ENCODE assay signal across 19 cellular contexts in the genomic region with DNA sequence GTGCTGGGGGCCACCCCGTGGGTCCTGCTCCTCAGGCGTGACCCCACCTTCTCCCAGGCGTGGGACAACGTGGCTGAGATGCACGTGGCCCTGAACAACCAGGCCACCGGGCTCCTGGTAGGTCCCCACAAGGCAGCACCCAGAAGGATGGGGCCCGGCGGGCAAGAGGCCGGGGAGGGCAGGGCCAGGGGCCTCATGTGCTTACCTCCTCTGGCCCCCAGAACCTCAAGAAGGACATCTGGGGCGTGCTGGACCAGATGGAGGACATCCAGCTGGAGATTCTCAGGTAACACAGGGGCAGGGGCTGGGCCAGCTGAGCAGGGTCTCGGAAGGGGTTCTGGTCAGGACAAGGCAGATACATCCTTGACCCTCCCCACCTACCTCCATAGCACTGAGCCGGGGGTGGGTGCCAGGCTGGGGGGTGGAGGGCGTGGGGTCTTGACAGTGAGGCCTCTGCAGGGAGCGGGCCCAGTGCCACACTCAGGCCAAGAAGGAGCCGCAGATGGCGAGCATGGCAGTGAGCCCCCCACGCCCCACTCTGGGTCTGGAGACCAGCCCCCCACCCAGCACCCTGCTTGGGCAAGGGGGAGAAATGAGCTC.
"Had no signal": no experiment of that assay in that cellular context is flagged by ENCODE, and none has a peak within 500 bp of the region (broad histone marks: within the 10 kb centered on the region; RNA-seq: fewer than 3 reads in every experiment).

No MANE protein-coding gene starts in this region.

- H3K36me3 Mint-ChIP-seq: naive thymus-derived CD4-positive, alpha-beta T cell had no signal

- H3K27ac ChIP-seq: dorsolateral prefrontal cortex, gastroesophageal sphincter, heart right ventricle, thoracic aorta, uterus had no signal

- H3K4me3 Mint-ChIP-seq: activated CD4-positive, alpha-beta T cell treated with anti-CD3 and anti-CD28 coated beads, Interleukin-2, amount 10 ng/mL, durations not matched to agents 7 days and 5 days; naive thymus-derived CD4-positive, alpha-beta T cell; stimulated activated naive CD8-positive, alpha-beta T cell treated with anti-CD3 and anti-CD28 coated beads, Interleukin-15, Interleukin-2, amounts not matched to agents 100 ng/mL and 50 ng/mL, for 24 hours had no signal

- H3K9me3 ChIP-seq: gastroesophageal sphincter, heart right ventricle, mucosa of descending colon, thoracic aorta, uterus had no signal

- H3K4me3 ChIP-seq: dorsolateral prefrontal cortex, gastroesophageal sphincter, heart right ventricle, mucosa of descending colon, thoracic aorta, uterus had no signal

- H3K4me1 ChIP-seq: gastroesophageal sphincter, heart right ventricle, uterus had no signal

- H3K9me3 Mint-ChIP-seq: activated CD4-positive, alpha-beta T cell treated with anti-CD3 and anti-CD28 coated beads, Interleukin-2, amount 10 ng/mL, durations not matched to agents 7 days and 5 days; activated T-helper 2 cell treated with anti-CD3 and anti-CD28 coated beads, Interferon-gamma antibody, Interleukin-2, Interleukin-4, amounts not matched to agents 10 μg/mL and 5 μg/mL and 100 μg/mL, durations not matched to agents 14 hours and 24 hours and 36 hours; naive thymus-derived CD4-positive, alpha-beta T cell; stimulated activated naive CD8-positive, alpha-beta T cell treated with anti-CD3 and anti-CD28 coated beads, Interleukin-15, Interleukin-2, amounts not matched to agents 100 ng/mL and 50 ng/mL, for 24 hours had no signal

- DNase-seq: activated CD4-positive, alpha-beta T cell treated with anti-CD3 and anti-CD28 coated beads, Interleukin-2, amount 10 ng/mL, durations not matched to agents 7 days and 5 days; activated CD4-positive, CD25-positive, alpha-beta regulatory T cell; activated CD8-positive, alpha-beta memory T cell treated with anti-CD3 and anti-CD28 coated beads for 24 hours; activated naive CD4-positive, alpha-beta T cell treated with anti-CD3 and anti-CD28 coated beads, Interleukin-2, amount 50 U/mL, for 16 hours; heart right ventricle; left cardiac atrium; mammary epithelial cell; naive thymus-derived CD4-positive, alpha-beta T cell; small intestine; stimulated activated CD4-positive, alpha-beta T cell treated with anti-CD3 and anti-CD28 coated beads, Interleukin-4, amount 100 ng/mL, for 4 hours; stimulated activated CD8-positive, alpha-beta memory T cell treated with anti-CD3 and anti-CD28 coated beads, Interleukin-4, amount 100 ng/mL, for 48 hours; SW 1271 had no signal

- H3K4me1 Mint-ChIP-seq: activated CD4-positive, alpha-beta T cell treated with anti-CD3 and anti-CD28 coated beads, Interleukin-2, amount 10 ng/mL, durations not matched to agents 7 days and 5 days had no signal

- ATAC-seq: gastroesophageal sphincter; heart right ventricle; left cardiac atrium; mucosa of descending colon; naive thymus-derived CD4-positive, alpha-beta T cell had no signal

- H3K36me3 ChIP-seq: gastroesophageal sphincter, heart right ventricle, thoracic aorta, uterus had no signal

- H3K27me3 ChIP-seq: dorsolateral prefrontal cortex, gastroesophageal sphincter, uterus had no signal

- H3K27me3 Mint-ChIP-seq: activated CD4-positive, alpha-beta T cell treated with anti-CD3 and anti-CD28 coated beads, Interleukin-2, amount 10 ng/mL, durations not matched to agents 7 days and 5 days; naive thymus-derived CD4-positive, alpha-beta T cell; stimulated activated naive CD8-positive, alpha-beta T cell treated with anti-CD3 and anti-CD28 coated beads, Interleukin-15, Interleukin-2, amounts not matched to agents 100 ng/mL and 50 ng/mL, for 24 hours had no signal

- H3K27ac Mint-ChIP-seq: activated CD4-positive, alpha-beta T cell treated with anti-CD3 and anti-CD28 coated beads, Interleukin-2, amount 10 ng/mL, durations not matched to agents 7 days and 5 days; activated T-helper 2 cell treated with anti-CD3 and anti-CD28 coated beads, Interferon-gamma antibody, Interleukin-2, Interleukin-4, amounts not matched to agents 10 μg/mL and 5 μg/mL and 100 μg/mL, durations not matched to agents 14 hours and 24 hours and 36 hours; naive thymus-derived CD4-positive, alpha-beta T cell; stimulated activated naive CD8-positive, alpha-beta T cell treated with anti-CD3 and anti-CD28 coated beads, Interleukin-15, Interleukin-2, amounts not matched to agents 100 ng/mL and 50 ng/mL, for 24 hours had no signal
